In the genomic region with DNA sequence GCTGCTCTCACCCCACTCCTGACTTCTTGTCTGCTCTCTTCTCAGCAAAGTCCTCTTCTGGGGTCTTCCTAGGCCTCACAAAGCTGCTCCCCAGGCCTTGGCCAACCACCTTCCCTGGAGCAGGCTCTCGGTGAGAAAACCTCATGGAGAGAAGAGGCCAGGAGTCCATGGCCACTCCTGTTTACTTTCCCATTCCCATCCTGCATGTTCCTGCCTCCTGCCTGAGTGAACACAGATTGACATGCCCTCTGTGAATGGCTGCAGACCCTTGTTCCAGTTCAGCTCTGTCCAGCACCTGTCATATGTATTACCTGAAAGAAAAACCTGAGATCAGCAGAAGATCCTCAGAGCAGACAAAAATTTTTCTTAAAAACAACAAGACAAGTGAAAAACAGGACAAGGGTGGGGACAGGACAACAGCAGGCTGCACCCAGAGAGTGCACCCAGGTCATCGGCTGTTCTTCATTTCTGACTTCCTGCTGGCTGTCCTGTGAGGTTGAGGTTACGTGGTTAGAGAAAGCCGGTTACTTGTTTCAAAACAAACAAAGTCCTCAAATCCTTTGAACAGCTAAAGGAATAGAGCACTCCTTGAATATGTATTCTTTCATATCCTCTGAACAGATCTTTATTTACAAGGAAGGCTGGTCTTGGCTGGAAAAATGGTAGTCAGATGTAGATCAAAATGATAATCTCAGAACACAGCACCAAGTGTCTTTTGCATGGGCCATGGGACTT, we compare ENCODE assay signal across 1 cellular context.
TF ChIP-seq lines count a peak whose summit lies in the region.

No MANE protein-coding gene starts in this region.

TF ChIP-seq in SK-N-SH, 30 proteins besides CTCF, POLR2A, EP300 and RAD21 (continued from another document):
- TF ChIP-seq USF1 (IDR thresholded peaks at IDR 0.05; ENCODE audit: borderline replicate concordance, low read depth): no peak
- TF ChIP-seq, protein P1, sequence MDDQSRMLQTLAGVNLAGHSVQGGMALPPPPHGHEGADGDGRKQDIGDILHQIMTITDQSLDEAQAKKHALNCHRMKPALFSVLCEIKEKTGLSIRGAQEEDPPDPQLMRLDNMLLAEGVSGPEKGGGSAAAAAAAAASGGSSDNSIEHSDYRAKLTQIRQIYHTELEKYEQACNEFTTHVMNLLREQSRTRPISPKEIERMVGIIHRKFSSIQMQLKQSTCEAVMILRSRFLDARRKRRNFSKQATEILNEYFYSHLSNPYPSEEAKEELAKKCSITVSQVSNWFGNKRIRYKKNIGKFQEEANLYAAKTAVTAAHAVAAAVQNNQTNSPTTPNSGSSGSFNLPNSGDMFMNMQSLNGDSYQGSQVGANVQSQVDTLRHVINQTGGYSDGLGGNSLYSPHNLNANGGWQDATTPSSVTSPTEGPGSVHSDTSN (IDR thresholded peaks at IDR 0.05): no peak
